Comparison of ENCODE assay signal across 8 cellular contexts in genomic region chr15:65832549-65833364, GRCh38. TPM values are rescaled to one million over a fixed set of nuclear protein-coding genes. Genes with fewer than 3 reads are reported as not detected.
DNase-seq lines count a peak whose midpoint lies in the region; ATAC-seq, FAIRE-seq and TF ChIP-seq lines count a peak whose summit lies in the region.

No MANE protein-coding gene starts in this region.

- peak; percentile 95 to 100 (median 98) for DNase-seq in NCI-H1417 (lab: John Stamatoyannopoulos, UW)
- peak; percentile 84 to 94 for DNase-seq in SW 1271 (lab: John Stamatoyannopoulos, UW)
- DNase-seq in anterior cingulate cortex (lab: John Stamatoyannopoulos, UW): peak in 55 of 58 donors; percentile 2 to 87 (median 58)
- DNase-seq in heart left ventricle: peak; percentile 81 to 92 (median 89)
- DNase-seq in pancreas: peak; percentile 79 to 95 (median 92)
- DNase-seq in upper lobe of left lung: peak in 1 of 2 donors; percentile 89

- intact Hi-C loops in heart left ventricle (cut with DNase I): loop anchor here in 7 of 10 donors (1.0 to 5.0 kb wide), 6 partner anchors 35 to 40 kb away; partner anchors contain the start of genes RAB11A (in 5 of the 7) and DENND4A (in 4 of the 7)
- intact Hi-C loops in pancreas (cut with DNase I): no loop called here

- peak overlapping the region; percentile 72 to 92 (median 85) for H3K27ac ChIP-seq in heart left ventricle
- H3K27ac ChIP-seq in pancreas: peak overlapping the region; percentile 76 to 96 (median 86)
- H3K27ac ChIP-seq in upper lobe of left lung: peak overlapping the region; percentile 83 to 89 (median 88)

- peaks cover 12 to 70% (median 27%) of the 10 kb centered on the region in 12 donors for H3K4me1 ChIP-seq in heart left ventricle
- peaks cover 21 to 48% (median 26%) of the 10 kb centered on the region in 3 donors for H3K4me1 ChIP-seq in pancreas
- peaks cover 40 to 64% (median 44%) of the 10 kb centered on the region in 4 donors for H3K4me1 ChIP-seq in upper lobe of left lung

- TF ChIP-seq CTCF in heart left ventricle (IDR thresholded peaks at IDR 0.05): peak in 2 of 12 donors; percentile 27 to 28
- no peak for TF ChIP-seq CTCF in pancreas (IDR thresholded peaks at IDR 0.05)
- peak in 1 of 6 experiments; percentile 14 for TF ChIP-seq CTCF in upper lobe of left lung (IDR thresholded peaks at IDR 0.05)

- 7 to 13% (median 11%) methylated on average over 8 of the region's 8 CpGs for WGBS in heart left ventricle, 4 donors
- WGBS in pancreas, 2 donors: 3% methylated on average over 8 of the region's 8 CpGs
- 7 to 8% methylated on average over 6 to 8 of the region's 8 CpGs for WGBS in upper lobe of left lung, 2 donors

- TF ChIP-seq EP300 in upper lobe of left lung (IDR thresholded peaks at IDR 0.05): peak in 1 of 4 donors; percentile 61

- peak; percentile 80 for FAIRE-seq in pancreas (lab: Jason Lieb, UNC)

- peak; percentile 39 for ATAC-seq in GM18498 (IDR thresholded peaks at IDR 0.05; ENCODE audit: unreplicated experiment)
- peak; percentile 90 to 97 (median 95) for ATAC-seq in heart left ventricle
- peak; percentile 89 to 94 (median 94) for ATAC-seq in pancreas
- ATAC-seq in upper lobe of left lung (ENCODE audit: low FRiP score in 2 of 2): peak; percentile 92 to 96
- no peak for ATAC-seq in GM19397 (IDR thresholded peaks at IDR 0.05; ENCODE audit: unreplicated experiment)

- H3K27me3 ChIP-seq in heart left ventricle: no peaks in the 10 kb centered on the region
- no peaks in the 10 kb centered on the region for H3K27me3 ChIP-seq in pancreas
- H3K27me3 ChIP-seq in upper lobe of left lung: no peaks in the 10 kb centered on the region

- H3K36me3 ChIP-seq in heart left ventricle: no peaks in the 10 kb centered on the region
- no peaks in the 10 kb centered on the region for H3K36me3 ChIP-seq in pancreas
- no peaks in the 10 kb centered on the region for H3K36me3 ChIP-seq in upper lobe of left lung

- no peak for TF ChIP-seq POLR2A in heart left ventricle (IDR thresholded peaks at IDR 0.05)
- peak in 1 of 4 donors; percentile 39 for TF ChIP-seq POLR2A in upper lobe of left lung (IDR thresholded peaks at IDR 0.05)

- no peaks in the 10 kb centered on the region for H3K9me3 ChIP-seq in heart left ventricle
- H3K9me3 ChIP-seq in pancreas: no peaks in the 10 kb centered on the region
- H3K9me3 ChIP-seq in upper lobe of left lung: no peaks in the 10 kb centered on the region

- H3K4me3 ChIP-seq in heart left ventricle (peak overlapping the region in 9 of 12 donors; percentile 9 to 50 (median 33)), pancreas (peak overlapping the region in 1 of 4 donors; percentile 27), upper lobe of left lung (peak overlapping the region in 2 of 4 donors; percentile 9 to 28)

RNA-seq across cellular contexts. Expression of gene RAB11A, which starts 36.5 kb away (rescaled TPM):
- 100 to 1,000 TPM; 149 to 212 (median 162) TPM for total RNA-seq in heart left ventricle
- polyA plus RNA-seq in heart left ventricle: 100 to 1,000 TPM in 1 of 2 donors, 10 to 100 TPM in 1; 50.3 to 307 TPM
- total RNA-seq in pancreas: 10 to 100 TPM; 46.3 to 98.4 (median 62.0) TPM
- polyA plus RNA-seq in pancreas: 10 to 100 TPM; 19.8 to 92.0 TPM
- 100 to 1,000 TPM in 5 of 6 donors, 10 to 100 TPM in 1; 15.7 to 205 (median 144) TPM for total RNA-seq in upper lobe of left lung

RNA-seq across cellular contexts. Expression of gene DENND4A, which starts 40.7 kb away (rescaled TPM):
- total RNA-seq in heart left ventricle (10 to 100 TPM; 11.7 to 26.6 (median 15.7) TPM), pancreas (10 to 100 TPM; 21.4 to 34.5 (median 28.2) TPM), upper lobe of left lung (10 to 100 TPM; 20.9 to 66.4 (median 30.8) TPM)
- polyA plus RNA-seq in heart left ventricle (1 to 10 TPM; 2.7 to 5.4 TPM), pancreas (10 to 100 TPM in 1 of 2 donors, 1 to 10 TPM in 1; 8.6 to 10.8 TPM)

Comparison
In these comparisons a context has a peak if more than half of its experiments do, and no peak if none do; other contexts are left out.
1. intact Hi-C loops: an anchor here in heart left ventricle (1.0 to 5.0 kb wide); none called in pancreas.